Comparison of ENCODE assay signal across 1 cellular context in the genomic region with DNA sequence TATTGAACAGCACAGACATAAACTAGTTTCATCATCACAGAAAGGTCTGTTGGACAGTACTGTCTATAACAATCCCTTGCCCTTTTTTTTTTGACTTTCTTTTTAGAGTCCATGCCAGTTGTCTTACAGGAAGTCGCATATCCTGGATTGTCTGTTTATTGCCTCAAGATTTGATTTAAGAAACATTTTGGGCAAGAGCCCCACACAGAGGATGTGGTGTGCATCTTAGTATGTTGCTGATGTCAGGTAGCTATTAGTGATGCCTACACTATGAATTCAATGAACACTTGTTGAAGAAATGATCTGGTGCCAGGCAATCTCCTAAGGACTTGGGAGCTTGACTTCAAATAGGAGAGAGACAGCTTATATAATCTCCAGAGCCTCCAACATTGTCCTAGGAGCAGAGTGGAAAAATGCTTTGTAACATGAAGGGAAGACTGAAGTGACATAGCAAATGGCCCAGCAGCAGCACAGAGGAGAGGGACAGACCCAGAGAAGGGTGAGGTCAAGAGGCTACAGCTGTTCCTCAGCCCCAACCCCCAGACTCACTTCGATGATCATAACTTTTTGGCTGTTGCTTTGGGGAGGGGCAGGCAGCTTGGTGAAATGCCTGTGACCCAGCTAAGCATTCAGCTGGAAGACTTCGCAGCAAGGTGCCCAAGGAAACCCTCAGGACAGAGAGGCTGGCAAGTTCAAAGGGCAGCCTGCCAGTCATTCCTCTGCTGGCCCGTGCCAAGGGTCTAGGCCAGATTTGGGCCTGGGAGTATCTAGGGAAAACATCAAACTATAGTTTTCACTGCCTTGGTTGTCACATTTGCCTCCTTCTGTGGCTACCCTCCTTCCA.
TF ChIP-seq lines count a peak whose summit lies in the region.

No MANE protein-coding gene starts in this region.

TF ChIP-seq in HepG2, 621 proteins besides CTCF, POLR2A, EP300 and RAD21:
- no peak for TF ChIP-seq JARID2 (CRISPR knock-in tag; IDR thresholded peaks at IDR 0.05; ENCODE audit: insufficient replicate concordance)
- no peak for TF ChIP-seq ARHGAP35 (CRISPR knock-in tag; IDR thresholded peaks at IDR 0.05; ENCODE audit: borderline replicate concordance)
- TF ChIP-seq SYNCRIP (IDR thresholded peaks at IDR 0.05; ENCODE audit: insufficient read depth, low read depth, low read length), result no peak
- TF ChIP-seq, protein P1, sequence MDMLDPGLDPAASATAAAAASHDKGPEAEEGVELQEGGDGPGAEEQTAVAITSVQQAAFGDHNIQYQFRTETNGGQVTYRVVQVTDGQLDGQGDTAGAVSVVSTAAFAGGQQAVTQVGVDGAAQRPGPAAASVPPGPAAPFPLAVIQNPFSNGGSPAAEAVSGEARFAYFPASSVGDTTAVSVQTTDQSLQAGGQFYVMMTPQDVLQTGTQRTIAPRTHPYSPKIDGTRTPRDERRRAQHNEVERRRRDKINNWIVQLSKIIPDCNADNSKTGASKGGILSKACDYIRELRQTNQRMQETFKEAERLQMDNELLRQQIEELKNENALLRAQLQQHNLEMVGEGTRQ (IDR thresholded peaks at IDR 0.05; ENCODE audit: low read depth, low read length), result no peak
- TF ChIP-seq, protein P1 (CRISPR knock-in tag; IDR thresholded peaks at IDR 0.05; ENCODE audit: borderline replicate concordance), result no peak
- TF ChIP-seq, protein P2, sequence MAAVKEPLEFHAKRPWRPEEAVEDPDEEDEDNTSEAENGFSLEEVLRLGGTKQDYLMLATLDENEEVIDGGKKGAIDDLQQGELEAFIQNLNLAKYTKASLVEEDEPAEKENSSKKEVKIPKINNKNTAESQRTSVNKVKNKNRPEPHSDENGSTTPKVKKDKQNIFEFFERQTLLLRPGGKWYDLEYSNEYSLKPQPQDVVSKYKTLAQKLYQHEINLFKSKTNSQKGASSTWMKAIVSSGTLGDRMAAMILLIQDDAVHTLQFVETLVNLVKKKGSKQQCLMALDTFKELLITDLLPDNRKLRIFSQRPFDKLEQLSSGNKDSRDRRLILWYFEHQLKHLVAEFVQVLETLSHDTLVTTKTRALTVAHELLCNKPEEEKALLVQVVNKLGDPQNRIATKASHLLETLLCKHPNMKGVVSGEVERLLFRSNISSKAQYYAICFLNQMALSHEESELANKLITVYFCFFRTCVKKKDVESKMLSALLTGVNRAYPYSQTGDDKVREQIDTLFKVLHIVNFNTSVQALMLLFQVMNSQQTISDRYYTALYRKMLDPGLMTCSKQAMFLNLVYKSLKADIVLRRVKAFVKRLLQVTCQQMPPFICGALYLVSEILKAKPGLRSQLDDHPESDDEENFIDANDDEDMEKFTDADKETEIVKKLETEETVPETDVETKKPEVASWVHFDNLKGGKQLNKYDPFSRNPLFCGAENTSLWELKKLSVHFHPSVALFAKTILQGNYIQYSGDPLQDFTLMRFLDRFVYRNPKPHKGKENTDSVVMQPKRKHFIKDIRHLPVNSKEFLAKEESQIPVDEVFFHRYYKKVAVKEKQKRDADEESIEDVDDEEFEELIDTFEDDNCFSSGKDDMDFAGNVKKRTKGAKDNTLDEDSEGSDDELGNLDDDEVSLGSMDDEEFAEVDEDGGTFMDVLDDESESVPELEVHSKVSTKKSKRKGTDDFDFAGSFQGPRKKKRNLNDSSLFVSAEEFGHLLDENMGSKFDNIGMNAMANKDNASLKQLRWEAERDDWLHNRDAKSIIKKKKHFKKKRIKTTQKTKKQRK (IDR thresholded peaks at IDR 0.05; ENCODE audit: low read length), result no peak
- TF ChIP-seq, protein P3, sequence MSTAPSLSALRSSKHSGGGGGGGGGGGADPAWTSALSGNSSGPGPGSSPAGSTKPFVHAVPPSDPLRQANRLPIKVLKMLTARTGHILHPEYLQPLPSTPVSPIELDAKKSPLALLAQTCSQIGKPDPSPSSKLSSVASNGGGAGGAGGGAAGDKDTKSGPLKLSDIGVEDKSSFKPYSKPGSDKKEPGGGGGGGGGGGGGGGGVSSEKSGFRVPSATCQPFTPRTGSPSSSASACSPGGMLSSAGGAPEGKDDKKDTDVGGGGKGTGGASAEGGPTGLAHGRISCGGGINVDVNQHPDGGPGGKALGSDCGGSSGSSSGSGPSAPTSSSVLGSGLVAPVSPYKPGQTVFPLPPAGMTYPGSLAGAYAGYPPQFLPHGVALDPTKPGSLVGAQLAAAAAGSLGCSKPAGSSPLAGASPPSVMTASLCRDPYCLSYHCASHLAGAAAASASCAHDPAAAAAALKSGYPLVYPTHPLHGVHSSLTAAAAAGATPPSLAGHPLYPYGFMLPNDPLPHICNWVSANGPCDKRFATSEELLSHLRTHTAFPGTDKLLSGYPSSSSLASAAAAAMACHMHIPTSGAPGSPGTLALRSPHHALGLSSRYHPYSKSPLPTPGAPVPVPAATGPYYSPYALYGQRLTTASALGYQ (CRISPR knock-in tag; IDR thresholded peaks at IDR 0.05), result no peak
- TF ChIP-seq, protein P4, sequence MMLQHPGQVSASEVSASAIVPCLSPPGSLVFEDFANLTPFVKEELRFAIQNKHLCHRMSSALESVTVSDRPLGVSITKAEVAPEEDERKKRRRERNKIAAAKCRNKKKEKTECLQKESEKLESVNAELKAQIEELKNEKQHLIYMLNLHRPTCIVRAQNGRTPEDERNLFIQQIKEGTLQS (CRISPR knock-in tag; IDR thresholded peaks at IDR 0.05), result no peak
- TF ChIP-seq ZNF260 (CRISPR knock-in tag; IDR thresholded peaks at IDR 0.05; ENCODE audit: borderline replicate concordance, low read depth), result no peak
- TF ChIP-seq, protein P5, sequence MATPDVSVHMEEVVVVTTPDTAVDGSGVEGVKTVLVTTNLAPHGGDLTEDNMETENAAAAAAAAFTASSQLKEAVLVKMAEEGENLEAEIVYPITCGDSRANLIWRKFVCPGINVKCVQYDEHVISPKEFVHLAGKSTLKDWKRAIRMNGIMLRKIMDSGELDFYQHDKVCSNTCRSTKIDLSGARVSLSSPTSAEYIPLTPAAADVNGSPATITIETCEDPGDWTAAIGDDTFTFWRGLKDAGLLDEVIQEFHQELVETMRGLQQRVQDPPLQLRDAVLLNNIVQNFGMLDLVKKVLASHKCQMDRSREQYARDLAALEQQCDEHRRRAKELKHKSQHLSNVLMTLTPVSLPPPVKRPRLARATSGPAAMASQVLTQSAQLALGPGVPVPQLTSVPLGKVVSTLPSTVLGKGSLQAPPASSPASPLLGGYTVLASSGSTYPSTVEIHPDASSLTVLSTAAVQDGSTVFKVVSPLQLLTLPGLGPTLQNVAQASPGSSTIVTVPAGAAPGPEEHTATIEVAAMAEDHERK (CRISPR knock-in tag; IDR thresholded peaks at IDR 0.05; ENCODE audit: low read depth), result no peak
- no peak for TF ChIP-seq RORA (CRISPR knock-in tag; IDR thresholded peaks at IDR 0.05)
- no peak for TF ChIP-seq NR2F2 (IDR thresholded peaks at IDR 0.05; ENCODE audit: borderline replicate concordance, low read depth)
- TF ChIP-seq KDM5A (IDR thresholded peaks at IDR 0.05; ENCODE audit: borderline replicate concordance, low read length), result no peak
